7 cellular contexts compared by ENCODE assay signal in the genomic region with DNA sequence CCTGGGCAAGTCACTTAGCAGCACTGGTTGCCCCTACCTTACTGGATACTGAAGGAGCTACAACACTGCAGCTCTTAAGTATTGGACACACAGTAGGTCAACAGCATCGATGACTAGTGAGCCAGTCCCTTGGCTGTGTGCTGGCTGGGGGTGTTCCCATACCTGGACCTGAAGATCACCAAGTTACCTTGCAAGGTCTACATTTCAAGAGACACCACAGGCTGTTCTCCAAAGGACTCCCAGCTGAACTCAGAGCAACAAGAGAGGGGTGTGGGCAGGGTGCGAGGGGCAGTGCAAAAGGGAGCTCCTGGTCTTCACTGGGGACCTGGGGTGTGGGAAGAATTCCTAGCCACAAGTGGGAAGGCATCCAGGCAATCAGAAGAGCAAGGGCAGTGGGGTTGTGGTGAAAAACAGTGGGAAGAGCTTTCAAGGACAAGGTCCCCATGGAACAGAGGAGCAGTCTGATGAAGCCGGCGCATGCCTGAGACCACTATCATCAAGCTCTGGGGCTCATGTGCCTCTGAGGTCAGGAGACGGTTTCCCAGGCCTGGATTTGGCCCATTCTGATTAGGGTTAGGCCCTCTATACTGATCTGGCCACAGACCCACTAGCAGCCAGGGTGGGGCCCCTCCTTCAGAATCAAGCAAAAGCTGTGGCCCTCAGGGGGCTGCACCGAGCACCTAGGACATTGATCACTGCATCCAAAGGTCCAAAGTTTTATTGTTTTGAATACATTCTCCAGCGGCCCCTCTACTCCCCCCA. TPM values are rescaled to one million over a fixed set of nuclear protein-coding genes. Genes with fewer than 3 reads are reported as not detected.
DNase-seq lines count a peak whose midpoint lies in the region; ATAC-seq, FAIRE-seq and TF ChIP-seq lines count a peak whose summit lies in the region.
"Had no signal": no experiment of that assay in that cellular context is flagged by ENCODE, and none has a peak within 500 bp of the region (broad histone marks: within the 10 kb centered on the region; RNA-seq: fewer than 3 reads in every experiment).

No MANE protein-coding gene starts in this region.

- peaks cover 29% of the 10 kb centered on the region for H4K20me1 ChIP-seq in keratinocyte (ENCODE audit: control insufficient read depth, extremely low read depth, insufficient read depth, low read length)

- no peaks in the 10 kb centered on the region for H3K27me3 ChIP-seq in AG04450 (ENCODE audit: control insufficient read depth, insufficient read depth, low read length)
- no peaks in the 10 kb centered on the region for H3K27me3 ChIP-seq in WERI-Rb-1 (ENCODE audit: insufficient read depth, low read depth, severe bottlenecking)
- no peaks in the 10 kb centered on the region for H3K27me3 ChIP-seq in keratinocyte (ENCODE audit: control insufficient read depth, extremely low read depth, insufficient read depth, low read length)

- FAIRE-seq in keratinocyte (lab: Jason Lieb, UNC) = peak; percentile 36

- H3K9ac ChIP-seq in keratinocyte (ENCODE audit: control insufficient read depth, extremely low read depth, insufficient read depth, low read length) = no peak overlapping the region

- H3K27ac Mint-ChIP-seq in activated CD8-positive, alpha-beta memory T cell treated with anti-CD3 and anti-CD28 coated beads, Interleukin-2, amount 10 ng/mL, durations not matched to agents 7 days and 5 days = no peak overlapping the region

- no peaks in the 10 kb centered on the region for H3K9me1 ChIP-seq in keratinocyte (ENCODE audit: control insufficient read depth, extremely low read depth, insufficient read depth, low read length)

- H3K36me3 Mint-ChIP-seq in activated CD8-positive, alpha-beta memory T cell treated with anti-CD3 and anti-CD28 coated beads, Interleukin-2, amount 10 ng/mL, durations not matched to agents 7 days and 5 days = peaks cover 3% of the 10 kb centered on the region

- CTCF ChIA-PET in AG04450 (lab: Charles Lee) = interaction anchor here (0.7 to 8.4 kb wide), 11 partner anchors 27 to 193 kb away, joined by 3 to 118 read pairs (median 4); no protein-coding TSS in a partner anchor
- CTCF ChIA-PET in activated CD8-positive, alpha-beta memory T cell treated with anti-CD3 and anti-CD28 coated beads, Interleukin-2, amount 10 ng/mL, durations not matched to agents 7 days and 5 days (lab: Charles Lee) = interaction anchor here (1.1 to 6.9 kb wide), 6 partner anchors 22 to 55 kb away, joined by 3 to 87 read pairs (median 4); partner anchors contain the start of genes CIC and PRR19

- H3K9me3 ChIP-seq in AG04450 (ENCODE audit: control insufficient read depth, insufficient read depth, low read length) = no peaks in the 10 kb centered on the region
- no peaks in the 10 kb centered on the region for H3K9me3 ChIP-seq in WERI-Rb-1 (ENCODE audit: severe bottlenecking)
- no peaks in the 10 kb centered on the region for H3K9me3 ChIP-seq in keratinocyte (ENCODE audit: control insufficient read depth, low read depth, low read length)

- H3K4me3 ChIP-seq in AG04450 (ENCODE audit: low read depth, low read length) (no peak overlapping the region), WERI-Rb-1 (ENCODE audit: low read depth, low read length) (no peak overlapping the region), keratinocyte (ENCODE audit: control insufficient read depth in 2 of 3, extremely low read depth in 1 of 3, insufficient read depth in 2 of 3, low read depth in 1 of 3, low read length in 3 of 3) (no peak overlapping the region)

- H3K9me3 Mint-ChIP-seq in activated CD8-positive, alpha-beta memory T cell treated with anti-CD3 and anti-CD28 coated beads, Interleukin-2, amount 10 ng/mL, durations not matched to agents 7 days and 5 days (ENCODE audit: low read depth) = no peaks in the 10 kb centered on the region

- H3K4me1 Mint-ChIP-seq in activated CD8-positive, alpha-beta memory T cell treated with anti-CD3 and anti-CD28 coated beads, Interleukin-2, amount 10 ng/mL, durations not matched to agents 7 days and 5 days = peaks cover 21% of the 10 kb centered on the region

- H3K27ac ChIP-seq in AG04450 (ENCODE audit: low read depth, low read length) (peak overlapping the region; percentile 77), WERI-Rb-1 (peak overlapping the region; percentile 38; the same call in 1 of the 2 replicates), keratinocyte (ENCODE audit: control insufficient read depth, insufficient read depth, low read length) (peak overlapping the region; percentile 30)

- no peak for ATAC-seq in activated CD8-positive, alpha-beta memory T cell treated with anti-CD3 and anti-CD28 coated beads, Interleukin-2, amount 10 ng/mL, durations not matched to agents 7 days and 5 days

- POLR2A ChIA-PET in AG04450 (lab: Yijun Ruan, JAX) = interaction anchor here (0.6 to 2.3 kb wide), 8 partner anchors 9 to 100 kb away, joined by 3 to 10 read pairs (median 4); partner anchors contain the start of genes CIC and PAFAH1B3

- TF ChIP-seq CTCF in AG04450 (IDR thresholded peaks at IDR 0.05; ENCODE audit: low read depth, low read length) (no peak), WERI-Rb-1 (IDR thresholded peaks at IDR 0.05; ENCODE audit: low read depth, low read length) (no peak), keratinocyte (optimal IDR thresholded peaks at IDR 0.05 in 1 of 3, IDR thresholded peaks at IDR 0.05 in 1 of 3, conservative IDR thresholded peaks at IDR 0.05 in 1 of 3; ENCODE audit: extremely low read depth in 1 of 3, insufficient read depth in 2 of 3, low read length in 3 of 3) (no peak)

- H3K36me3 ChIP-seq in WERI-Rb-1 (peaks cover 20% of the 10 kb centered on the region), keratinocyte (ENCODE audit: control insufficient read depth in 2 of 2, extremely low read depth in 1 of 2, insufficient read depth in 2 of 2, low read length in 2 of 2) (peaks cover 17 to 28% of the 10 kb centered on the region in 2 experiments)

- peaks cover 33% of the 10 kb centered on the region for H3K4me1 ChIP-seq in keratinocyte (ENCODE audit: control insufficient read depth, extremely low read depth, insufficient read depth, low read length)

- DNase-seq in AG04450 (ENCODE audit: low read depth, low spot score) (no peak), WERI-Rb-1 (no peak), keratinocyte (ENCODE audit: low read depth, low spot score) (no peak), HK-2 (ENCODE audit: unreplicated experiment) (no peak)
- DNase-seq in activated CD8-positive, alpha-beta memory T cell treated with anti-CD3 and anti-CD28 coated beads, Interleukin-2, amount 10 ng/mL, durations not matched to agents 7 days and 5 days = no peak
- no peak for DNase-seq in activated CD4-positive, alpha-beta T cell treated with anti-CD3 and anti-CD28 coated beads, Interleukin-2, amount 50 U/mL, for 48 hours
- DNase-seq: glutamatergic neuron had no signal

- dilution Hi-C loops in keratinocyte (cut with MboI; ENCODE audit: extremely low pct_ligation_motif_present, low sequenced_read_pairs) = no loop called here

- H3K27me3 Mint-ChIP-seq in activated CD8-positive, alpha-beta memory T cell treated with anti-CD3 and anti-CD28 coated beads, Interleukin-2, amount 10 ng/mL, durations not matched to agents 7 days and 5 days = no peaks in the 10 kb centered on the region

- no peak overlapping the region for H3K4me3 Mint-ChIP-seq in activated CD8-positive, alpha-beta memory T cell treated with anti-CD3 and anti-CD28 coated beads, Interleukin-2, amount 10 ng/mL, durations not matched to agents 7 days and 5 days

- no peak overlapping the region for H2AFZ ChIP-seq in keratinocyte (ENCODE audit: control insufficient read depth, low read length)

- H3K4me2 ChIP-seq in keratinocyte (ENCODE audit: control insufficient read depth, extremely low read depth, insufficient read depth, low read depth, low read length) = no peak overlapping the region

- peaks cover 36% of the 10 kb centered on the region for H3K79me2 ChIP-seq in keratinocyte (ENCODE audit: control insufficient read depth, insufficient read depth, low read length)

RNA-seq across cellular contexts. Expression of gene GSK3A, which starts 4.6 kb away (rescaled TPM):
- polyA plus RNA-seq in AG04450 (2011; rRNA removed) = 20.1 and 27.3 TPM in 2 replicates
- 20.9 and 28.6 TPM in 2 replicates for polyA minus RNA-seq in AG04450 (2011; rRNA and poly(A)+ RNA removed)
- polyA plus RNA-seq in keratinocyte = 36.9 to 53.3 TPM (median 42.5 TPM) in 3 replicates
- 14.4 TPM for polyA plus RNA-seq in keratinocyte (2011; ENCODE audit: low read depth)
- 38.4 and 45.5 TPM in 2 replicates for polyA plus RNA-seq in keratinocyte (2011; cell fraction: cytosol; rRNA removed)
- polyA plus RNA-seq in keratinocyte (2011; cell fraction: nucleus; rRNA removed) = 34.4 and 41.0 TPM in 2 replicates
- polyA plus RNA-seq in keratinocyte (2012; ENCODE audit: low replicate concordance) = 50.6 and 56.3 TPM in 2 replicates
- 30.4 to 77.1 TPM (median 45.8 TPM) in 3 replicates for polyA minus RNA-seq in keratinocyte
- polyA minus RNA-seq in keratinocyte (2011; cell fraction: cytosol; rRNA and poly(A)+ RNA removed) = 43.5 TPM
- 10.2 and 11.4 TPM in 2 replicates for polyA minus RNA-seq in keratinocyte (2011; cell fraction: nucleus; rRNA and poly(A)+ RNA removed)
- 10 to 100 TPM; 47.3 to 53.8 TPM for total RNA-seq in activated CD8-positive, alpha-beta memory T cell treated with anti-CD3 and anti-CD28 coated beads, Interleukin-2, amount 10 ng/mL, durations not matched to agents 7 days and 5 days

RNA-seq across cellular contexts. Expression of gene ERF, which starts 7.9 kb away (rescaled TPM):
- 29.4 and 31.1 TPM in 2 replicates for polyA plus RNA-seq in AG04450 (2011; rRNA removed)
- polyA minus RNA-seq in AG04450 (2011; rRNA and poly(A)+ RNA removed) = 45.7 and 49.3 TPM in 2 replicates
- 75.4 to 87.4 TPM (median 83.5 TPM) in 3 replicates for polyA plus RNA-seq in keratinocyte
- 10.1 TPM for polyA plus RNA-seq in keratinocyte (2011; ENCODE audit: low read depth)
- 37.7 and 64.6 TPM in 2 replicates for polyA plus RNA-seq in keratinocyte (2011; cell fraction: cytosol; rRNA removed)
- 94.1 and 101 TPM in 2 replicates for polyA plus RNA-seq in keratinocyte (2011; cell fraction: nucleus; rRNA removed)
- polyA plus RNA-seq in keratinocyte (2012; ENCODE audit: low replicate concordance) = 34.6 and 75.9 TPM in 2 replicates
- polyA minus RNA-seq in keratinocyte = 67.4 to 70.6 TPM (median 69.2 TPM) in 3 replicates
- 140 TPM for polyA minus RNA-seq in keratinocyte (2011; cell fraction: cytosol; rRNA and poly(A)+ RNA removed)
- polyA minus RNA-seq in keratinocyte (2011; cell fraction: nucleus; rRNA and poly(A)+ RNA removed) = 44.9 and 57.9 TPM in 2 replicates
- total RNA-seq in activated CD8-positive, alpha-beta memory T cell treated with anti-CD3 and anti-CD28 coated beads, Interleukin-2, amount 10 ng/mL, durations not matched to agents 7 days and 5 days = 10 to 100 TPM; 43.5 to 58.7 TPM

RNA-seq across cellular contexts. Expression of gene CIC, which starts 22.0 kb away (rescaled TPM):
- polyA plus RNA-seq in AG04450 (2011; rRNA removed) = 2.9 and 4.2 TPM in 2 replicates
- 5.1 and 6.2 TPM in 2 replicates for polyA minus RNA-seq in AG04450 (2011; rRNA and poly(A)+ RNA removed)
- polyA plus RNA-seq in keratinocyte = 3.1 to 11.1 TPM (median 3.8 TPM) in 3 replicates
- polyA plus RNA-seq in keratinocyte (2011; ENCODE audit: low read depth) = 9.9 TPM
- polyA plus RNA-seq in keratinocyte (2011; cell fraction: cytosol; rRNA removed) = 4.4 and 14.0 TPM in 2 replicates
- 28.1 and 45.7 TPM in 2 replicates for polyA plus RNA-seq in keratinocyte (2011; cell fraction: nucleus; rRNA removed)
- 15.4 and 37.6 TPM in 2 replicates for polyA plus RNA-seq in keratinocyte (2012; ENCODE audit: low replicate concordance)
- 4.7 to 38.8 TPM (median 5.7 TPM) in 3 replicates for polyA minus RNA-seq in keratinocyte
- polyA minus RNA-seq in keratinocyte (2011; cell fraction: cytosol; rRNA and poly(A)+ RNA removed) = 29.2 TPM
- polyA minus RNA-seq in keratinocyte (2011; cell fraction: nucleus; rRNA and poly(A)+ RNA removed) = 23.9 and 26.1 TPM in 2 replicates
- total RNA-seq in activated CD8-positive, alpha-beta memory T cell treated with anti-CD3 and anti-CD28 coated beads, Interleukin-2, amount 10 ng/mL, durations not matched to agents 7 days and 5 days = 10 to 100 TPM; 67.3 to 77.3 TPM

RNA-seq across cellular contexts. Expression of gene ZNF526, which starts 26.9 kb away (rescaled TPM):
- 4.6 and 5.4 TPM in 2 replicates for polyA plus RNA-seq in AG04450 (2011; rRNA removed)
- 14.3 and 16.1 TPM in 2 replicates for polyA minus RNA-seq in AG04450 (2011; rRNA and poly(A)+ RNA removed)
- 5.0 to 9.3 TPM (median 5.4 TPM) in 3 replicates for polyA plus RNA-seq in keratinocyte
- polyA plus RNA-seq in keratinocyte (2011; ENCODE audit: low read depth) = 2.6 TPM
- polyA plus RNA-seq in keratinocyte (2011; cell fraction: cytosol; rRNA removed) = 3.5 and 5.4 TPM in 2 replicates
- polyA plus RNA-seq in keratinocyte (2011; cell fraction: nucleus; rRNA removed) = 8.5 and 9.5 TPM in 2 replicates
- polyA plus RNA-seq in keratinocyte (2012; ENCODE audit: low replicate concordance) = 3.0 and 10.6 TPM in 2 replicates
- 12.2 to 20.7 TPM (median 12.3 TPM) in 3 replicates for polyA minus RNA-seq in keratinocyte
- polyA minus RNA-seq in keratinocyte (2011; cell fraction: cytosol; rRNA and poly(A)+ RNA removed) = 15.5 TPM
- polyA minus RNA-seq in keratinocyte (2011; cell fraction: nucleus; rRNA and poly(A)+ RNA removed) = 9.7 and 14.7 TPM in 2 replicates
- total RNA-seq in activated CD8-positive, alpha-beta memory T cell treated with anti-CD3 and anti-CD28 coated beads, Interleukin-2, amount 10 ng/mL, durations not matched to agents 7 days and 5 days = 10 to 100 TPM; 21.9 to 24.4 TPM

RNA-seq across cellular contexts. Expression of gene DEDD2, which starts 29.6 kb away (rescaled TPM):
- polyA plus RNA-seq in AG04450 (2011; rRNA removed) (11.8 and 13.8 TPM in 2 replicates), keratinocyte (17.1 to 29.8 TPM (median 20.8 TPM) in 3 replicates)
- polyA minus RNA-seq in AG04450 (2011; rRNA and poly(A)+ RNA removed) = 7.3 and 10.0 TPM in 2 replicates
- 6.6 TPM for polyA plus RNA-seq in keratinocyte (2011; ENCODE audit: low read depth)
- 14.3 and 23.0 TPM in 2 replicates for polyA plus RNA-seq in keratinocyte (2011; cell fraction: cytosol; rRNA removed)
- 15.9 and 20.4 TPM in 2 replicates for polyA plus RNA-seq in keratinocyte (2011; cell fraction: nucleus; rRNA removed)
- polyA plus RNA-seq in keratinocyte (2012; ENCODE audit: low replicate concordance) = 17.4 and 40.6 TPM in 2 replicates
- 11.1 to 19.3 TPM (median 18.1 TPM) in 3 replicates for polyA minus RNA-seq in keratinocyte
- polyA minus RNA-seq in keratinocyte (2011; cell fraction: cytosol; rRNA and poly(A)+ RNA removed) = 15.7 TPM
- 6.4 and 8.7 TPM in 2 replicates for polyA minus RNA-seq in keratinocyte (2011; cell fraction: nucleus; rRNA and poly(A)+ RNA removed)
- 10 to 100 TPM; 35.8 to 40.7 TPM for total RNA-seq in activated CD8-positive, alpha-beta memory T cell treated with anti-CD3 and anti-CD28 coated beads, Interleukin-2, amount 10 ng/mL, durations not matched to agents 7 days and 5 days
